ENCODE assay signal across 34 cellular contexts in the genomic region with DNA sequence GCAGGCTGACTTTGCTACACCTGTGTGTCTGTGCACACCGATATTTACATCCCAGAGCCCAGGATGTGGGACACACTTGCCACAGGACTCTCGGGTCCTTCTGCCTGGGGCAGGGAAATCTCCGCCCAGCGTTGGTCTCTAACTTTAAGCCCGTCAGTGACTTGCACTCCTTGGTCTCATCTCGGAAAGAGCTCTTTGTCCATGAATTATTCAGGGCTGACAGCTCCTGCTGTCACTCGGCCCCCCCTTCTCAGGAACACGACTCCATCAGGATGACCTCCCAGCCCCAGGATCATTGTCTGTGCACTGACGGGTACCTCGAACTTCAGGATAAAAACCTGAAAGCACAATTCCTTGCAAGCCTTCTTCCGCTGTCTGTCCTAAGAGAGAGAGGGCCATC.
"Had no signal": no experiment of that assay in that cellular context is flagged by ENCODE, and none has a peak within 500 bp of the region (broad histone marks: within the 10 kb centered on the region; RNA-seq: fewer than 3 reads in every experiment).

No MANE protein-coding gene starts in this region.

- H3K36me3 ChIP-seq: adrenal gland, breast epithelium, cardiac muscle cell, colonic mucosa had no signal

- ATAC-seq: activated naive CD8-positive, alpha-beta T cell treated with anti-CD3 and anti-CD28 coated beads, Interleukin-2, amount 50 U/mL, for 24 hours; activated T-cell treated with anti-CD3 and anti-CD28 coated beads, Interleukin-2, amount 50 U/mL, for 4 hours; T-helper 17 cell; WTC11 had no signal

- H3K9me3 Mint-ChIP-seq: activated CD4-positive, alpha-beta memory T cell treated with anti-CD3 and anti-CD28 coated beads, Interleukin-2, amount 10 ng/mL, durations not matched to agents 7 days and 5 days; activated CD4-positive, alpha-beta T cell treated with anti-CD3 and anti-CD28 coated beads, Interleukin-2, amount 10 ng/mL, durations not matched to agents 7 days and 5 days; activated naive CD4-positive, alpha-beta T cell treated with anti-CD3 and anti-CD28 coated beads for 36 hours; activated naive CD4-positive, alpha-beta T cell treated with anti-CD3 and anti-CD28 coated beads, Interleukin-2, amount 50 U/mL, for 24 hours; activated naive CD8-positive, alpha-beta T cell treated with anti-CD3 and anti-CD28 coated beads for 36 hours; activated naive CD8-positive, alpha-beta T cell treated with anti-CD3 and anti-CD28 coated beads, Interleukin-2, amount 50 U/mL, for 24 hours; activated T-cell treated with anti-CD3 and anti-CD28 coated beads, Interleukin-2, amount 50 U/mL, for 4 hours; activated T-helper 1 cell treated with anti-CD3 and anti-CD28 coated beads, Interleukin-12 subunit alpha, Interleukin-12 subunit beta, Interleukin-2, Interleukin-4 antibody, amounts not matched to agents 30 ng/mL and 10 ng/mL and 1 ng/mL, durations not matched to agents 14 hours and 24 hours and 36 hours; activated T-helper 2 cell treated with anti-CD3 and anti-CD28 coated beads, Interferon-gamma antibody, Interleukin-2, Interleukin-4, amounts not matched to agents 10 μg/mL and 5 μg/mL and 100 μg/mL, durations not matched to agents 14 hours and 24 hours and 36 hours; brain; T-helper 2 cell treated with Interferon-gamma antibody and Interleukin-4, amounts not matched to agents 5 μg/mL and 100 μg/mL, for 36 hours; WTC11 had no signal

- H3K36me3 Mint-ChIP-seq: activated naive CD4-positive, alpha-beta T cell treated with anti-CD3 and anti-CD28 coated beads, Interleukin-2, amount 50 U/mL, for 24 hours; activated naive CD8-positive, alpha-beta T cell treated with anti-CD3 and anti-CD28 coated beads for 36 hours; brain; WTC11 had no signal

- H3K4me1 Mint-ChIP-seq: activated CD4-positive, alpha-beta T cell treated with anti-CD3 and anti-CD28 coated beads, Interleukin-2, amount 10 ng/mL, durations not matched to agents 7 days and 5 days; activated naive CD4-positive, alpha-beta T cell treated with anti-CD3 and anti-CD28 coated beads, Interleukin-2, amount 50 U/mL, for 24 hours; activated naive CD8-positive, alpha-beta T cell treated with anti-CD3 and anti-CD28 coated beads for 36 hours; activated naive CD8-positive, alpha-beta T cell treated with anti-CD3 and anti-CD28 coated beads, Interleukin-2, amount 50 U/mL, for 24 hours; T-helper 17 cell had no signal

- H3K4me3 ChIP-seq: adrenal gland, breast epithelium, cardiac muscle cell, colonic mucosa had no signal

- H3K9me3 ChIP-seq: adrenal gland, breast epithelium, colonic mucosa had no signal

- FAIRE-seq: endometrium, endothelial cell of umbilical vein, frontal cortex had no signal

- DNase-seq: activated CD4-positive, alpha-beta memory T cell treated with anti-CD3 and anti-CD28 coated beads, Interleukin-2, amount 10 ng/mL, durations not matched to agents 7 days and 5 days; activated CD4-positive, alpha-beta T cell treated with anti-CD3 and anti-CD28 coated beads for 1 hour; activated CD4-positive, alpha-beta T cell treated with anti-CD3 and anti-CD28 coated beads for 4 hours; activated CD4-positive, alpha-beta T cell treated with anti-CD3 and anti-CD28 coated beads, Interleukin-2, amount 10 ng/mL, durations not matched to agents 7 days and 5 days; activated CD4-positive, alpha-beta T cell treated with anti-CD3 and anti-CD28 coated beads, Interleukin-2, amount 50 U/mL, for 4 hours; activated CD8-positive, alpha-beta memory T cell treated with anti-CD3 and anti-CD28 coated beads, Interleukin-2, amount 50 U/mL, for 48 hours; activated effector memory CD4-positive, alpha-beta T cell treated with anti-CD3 and anti-CD28 coated beads, Interleukin-2, amount 50 U/mL, for 16 hours; activated naive CD4-positive, alpha-beta T cell treated with anti-CD3 and anti-CD28 coated beads for 36 hours; activated naive CD8-positive, alpha-beta T cell treated with anti-CD3 and anti-CD28 coated beads for 36 hours; activated naive CD8-positive, alpha-beta T cell treated with anti-CD3 and anti-CD28 coated beads, Interleukin-2, amount 50 U/mL, for 24 hours; activated T-cell treated with anti-CD3 and anti-CD28 coated beads, Interleukin-2, amount 50 U/mL, for 4 hours; adrenal gland; amygdala; aorta; central memory CD4-positive, alpha-beta T cell; cerebellar nuclear complex; colonic mucosa; effector CD8-positive, alpha-beta T cell; foreskin fibroblast; T-helper 1 cell; T-helper 17 cell; T1000 had no signal

- H3K27ac Mint-ChIP-seq: activated CD4-positive, alpha-beta memory T cell treated with anti-CD3 and anti-CD28 coated beads, Interleukin-2, amount 10 ng/mL, durations not matched to agents 7 days and 5 days; activated CD4-positive, alpha-beta T cell treated with anti-CD3 and anti-CD28 coated beads, Interleukin-2, amount 10 ng/mL, durations not matched to agents 7 days and 5 days; activated naive CD4-positive, alpha-beta T cell treated with anti-CD3 and anti-CD28 coated beads for 36 hours; activated naive CD4-positive, alpha-beta T cell treated with anti-CD3 and anti-CD28 coated beads, Interleukin-2, amount 50 U/mL, for 24 hours; activated naive CD8-positive, alpha-beta T cell treated with anti-CD3 and anti-CD28 coated beads for 36 hours; activated naive CD8-positive, alpha-beta T cell treated with anti-CD3 and anti-CD28 coated beads, Interleukin-2, amount 50 U/mL, for 24 hours; activated T-helper 1 cell treated with anti-CD3 and anti-CD28 coated beads, Interleukin-12 subunit alpha, Interleukin-12 subunit beta, Interleukin-2, Interleukin-4 antibody, amounts not matched to agents 30 ng/mL and 10 ng/mL and 1 ng/mL, durations not matched to agents 14 hours and 24 hours and 36 hours; activated T-helper 2 cell treated with anti-CD3 and anti-CD28 coated beads, Interferon-gamma antibody, Interleukin-2, Interleukin-4, amounts not matched to agents 10 μg/mL and 5 μg/mL and 100 μg/mL, durations not matched to agents 14 hours and 24 hours and 36 hours; T-helper 17 cell; T-helper 2 cell treated with Interferon-gamma antibody and Interleukin-4, amounts not matched to agents 5 μg/mL and 100 μg/mL, for 36 hours; WTC11 had no signal

- H3K27me3 ChIP-seq: adrenal gland, breast epithelium, cardiac muscle cell, colonic mucosa had no signal

- H3K4me3 Mint-ChIP-seq: activated CD4-positive, alpha-beta memory T cell treated with anti-CD3 and anti-CD28 coated beads, Interleukin-2, amount 10 ng/mL, durations not matched to agents 7 days and 5 days; activated CD4-positive, alpha-beta T cell treated with anti-CD3 and anti-CD28 coated beads, Interleukin-2, amount 10 ng/mL, durations not matched to agents 7 days and 5 days; activated naive CD4-positive, alpha-beta T cell treated with anti-CD3 and anti-CD28 coated beads for 36 hours; activated naive CD4-positive, alpha-beta T cell treated with anti-CD3 and anti-CD28 coated beads, Interleukin-2, amount 50 U/mL, for 24 hours; activated naive CD8-positive, alpha-beta T cell treated with anti-CD3 and anti-CD28 coated beads for 36 hours; activated naive CD8-positive, alpha-beta T cell treated with anti-CD3 and anti-CD28 coated beads, Interleukin-2, amount 50 U/mL, for 24 hours; activated T-cell treated with anti-CD3 and anti-CD28 coated beads, Interleukin-2, amount 50 U/mL, for 4 hours; activated T-helper 1 cell treated with anti-CD3 and anti-CD28 coated beads, Interleukin-12 subunit alpha, Interleukin-12 subunit beta, Interleukin-2, Interleukin-4 antibody, amounts not matched to agents 30 ng/mL and 10 ng/mL and 1 ng/mL, durations not matched to agents 14 hours and 24 hours and 36 hours; T-helper 17 cell; T-helper 2 cell treated with Interferon-gamma antibody and Interleukin-4, amounts not matched to agents 5 μg/mL and 100 μg/mL, for 36 hours; WTC11 had no signal

- H3K4me1 ChIP-seq: adrenal gland, breast epithelium, colonic mucosa had no signal

- H3K27ac ChIP-seq: adrenal gland, breast epithelium, cardiac muscle cell, colonic mucosa, epithelial cell of prostate had no signal
